ENCODE assay signal across 12 cellular contexts in genomic region chr1:67735220-67735619, GRCh38. TPM values are rescaled to one million over a fixed set of nuclear protein-coding genes. Genes with fewer than 3 reads are reported as not detected.
DNase-seq lines count a peak whose midpoint lies in the region; ATAC-seq and TF ChIP-seq lines count a peak whose summit lies in the region.
"Had no signal": no experiment of that assay in that cellular context is flagged by ENCODE, and none has a peak within 500 bp of the region (broad histone marks: within the 10 kb centered on the region; RNA-seq: fewer than 3 reads in every experiment).

No MANE protein-coding gene starts in this region.

- DNase-seq in SK-N-SH = no peak
- no peak for DNase-seq in MCF 10A (ENCODE audit: unreplicated experiment)
- no peak for DNase-seq in uterus
- no peak for DNase-seq in cortex of kidney (lab: John Stamatoyannopoulos, UW)
- DNase-seq in kidney glomerular epithelial cell (lab: John Stamatoyannopoulos, UW) = no peak
- DNase-seq in AML-193 (lab: John Stamatoyannopoulos, UW) = no peak
- DNase-seq: activated CD4-positive, alpha-beta T cell treated with anti-CD3 and anti-CD28 coated beads for 1 hour; activated naive CD8-positive, alpha-beta T cell treated with anti-CD3 and anti-CD28 coated beads, Interleukin-2, amount 10 ng/mL, durations not matched to agents 7 days and 5 days; stimulated activated CD4-positive, alpha-beta T cell treated with anti-CD3 and anti-CD28 coated beads, Interleukin-2, amount 100 ng/mL, for 24 hours had no signal

- H3K4me1 ChIP-seq in SK-N-SH (ENCODE audit: control insufficient read depth in 1 of 2, insufficient read depth in 2 of 2, low read depth in 1 of 2, low read length in 1 of 2) = peaks cover 15 to 43% of the 10 kb centered on the region in 2 experiments; a peak in 3 of 4 replicates
- H3K4me1 ChIP-seq in muscle layer of duodenum (ENCODE audit: control insufficient read depth in 1 of 2, insufficient read depth in 2 of 2, low read length in 2 of 2) = peaks cover 28 to 30% of the 10 kb centered on the region in 2 donors
- H3K4me1 ChIP-seq in uterus = peaks cover 4 to 17% of the 10 kb centered on the region in 2 donors

- H4K20me1 ChIP-seq in SK-N-SH (ENCODE audit: insufficient read depth) = no peaks in the 10 kb centered on the region

- TF ChIP-seq POLR2A in uterus (IDR thresholded peaks at IDR 0.05) = no peak

- WGBS in SK-N-SH (ENCODE audit: low lambda C conversion rate) = 91% methylated on average over 3 of the region's 3 CpGs

- peak overlapping the region; percentile 80; the same call in 1 of the 2 replicates for H3K4me2 ChIP-seq in SK-N-SH

- H3K36me3 Mint-ChIP-seq in MCF 10A (ENCODE audit: insufficient read depth, unreplicated experiment) = no peaks in the 10 kb centered on the region
- H3K36me3 Mint-ChIP-seq: activated naive CD8-positive, alpha-beta T cell treated with anti-CD3 and anti-CD28 coated beads, Interleukin-2, amount 10 ng/mL, durations not matched to agents 7 days and 5 days had no signal

- TF ChIP-seq CTCF in SK-N-SH (IDR thresholded peaks at IDR 0.05) (no peak), MCF 10A (IDR thresholded peaks at IDR 0.05; ENCODE audit: unreplicated experiment) (no peak), uterus (IDR thresholded peaks at IDR 0.05) (no peak)

- H3K36me3 ChIP-seq in SK-N-SH (replicated peaks in 1 of 2; ENCODE audit: control insufficient read depth in 1 of 2, insufficient read depth in 2 of 2, low read length in 1 of 2) = no peaks in the 10 kb centered on the region
- no peaks in the 10 kb centered on the region for H3K36me3 ChIP-seq in muscle layer of duodenum (ENCODE audit: control insufficient read depth in 1 of 2, insufficient read depth in 2 of 2, low read length in 2 of 2)
- no peaks in the 10 kb centered on the region for H3K36me3 ChIP-seq in uterus

- H3K27ac ChIP-seq in SK-N-SH (ENCODE audit: low read depth in 2 of 2, low read length in 1 of 2) = peak overlapping the region; percentile 82 to 99; a peak in 3 of 4 replicates
- peak overlapping the region; percentile 80 for H3K27ac ChIP-seq in muscle layer of duodenum (ENCODE audit: low read length)
- H3K27ac ChIP-seq in uterus = peak overlapping the region; percentile 70 to 81
- H3K27ac ChIP-seq: 22Rv1 had no signal

- no peak overlapping the region for H3K4me3 Mint-ChIP-seq in MCF 10A (ENCODE audit: unreplicated experiment)

- POLR2A ChIA-PET in SK-N-SH (lab: Yijun Ruan, JAX) = no interaction called here
- POLR2A ChIA-PET in MCF 10A (lab: Yijun Ruan, JAX) = interaction anchor here (0.7 to 7.0 kb wide), 5 partner anchors 8 to 109 kb away, joined by 3 to 56 read pairs (median 4); no protein-coding TSS in a partner anchor

- H3K4me3 ChIP-seq in SK-N-SH (ENCODE audit: low read depth in 2 of 2, low read length in 1 of 2) = no peak overlapping the region; a peak in 1 of 4 replicates
- H3K4me3 ChIP-seq in muscle layer of duodenum (ENCODE audit: low read depth in 1 of 2, low read length in 2 of 2) = no peak overlapping the region
- H3K4me3 ChIP-seq in uterus = no peak overlapping the region

- CTCF ChIA-PET in SK-N-SH (lab: Yijun Ruan, JAX) (interaction anchor here (1.0 kb wide), 1 partner anchor 174 kb away, joined by 3 read pairs; no protein-coding TSS in a partner anchor), MCF 10A (lab: Yijun Ruan, JAX) (interaction anchor here (0.7 to 1.0 kb wide), 2 partner anchors 8 to 14 kb away, joined by 3 read pairs; no protein-coding TSS in a partner anchor)

- peaks cover 34% of the 10 kb centered on the region for H3K4me1 Mint-ChIP-seq in MCF 10A (ENCODE audit: insufficient read depth, unreplicated experiment)

- H3K9me3 ChIP-seq in SK-N-SH = no peaks in the 10 kb centered on the region
- H3K9me3 ChIP-seq in muscle layer of duodenum (ENCODE audit: control insufficient read depth in 1 of 2, low read length in 2 of 2) = no peaks in the 10 kb centered on the region
- no peaks in the 10 kb centered on the region for H3K9me3 ChIP-seq in uterus

- no peak for ATAC-seq in SK-N-SH treated with all-trans-retinoic acid at 6 μM for 48 hours

- TF ChIP-seq EP300 in SK-N-SH (IDR thresholded peaks at IDR 0.05; ENCODE audit: borderline replicate concordance in 1 of 2, low read depth in 1 of 2, low read length in 1 of 2) = no peak

- no peak overlapping the region for H2AFZ ChIP-seq in SK-N-SH (ENCODE audit: low read depth)

- H3K27me3 Mint-ChIP-seq in MCF 10A (ENCODE audit: insufficient read depth, unreplicated experiment) = no peaks in the 10 kb centered on the region

- peak overlapping the region; percentile 56; the same call in 1 of the 2 replicates for H3K9ac ChIP-seq in SK-N-SH

- H3K27me3 ChIP-seq in SK-N-SH (ENCODE audit: insufficient read depth) (no peaks in the 10 kb centered on the region), muscle layer of duodenum (ENCODE audit: low read depth, low read length) (no peaks in the 10 kb centered on the region), uterus (no peaks in the 10 kb centered on the region)

- no peak for TF ChIP-seq RAD21 in SK-N-SH (IDR thresholded peaks at IDR 0.05; ENCODE audit: low read length)

- intact Hi-C loops in MCF 10A (cut with micrococcal nuclease) = no loop called here
- intact Hi-C loops in uterus (cut with DNase I; ENCODE audit: low total_unique reads) = no loop called here

- peaks cover 82% of the 10 kb centered on the region for H3K79me2 ChIP-seq in SK-N-SH (ENCODE audit: insufficient read depth)

- no TSS peak for BruUV-seq in MCF 10A (replicated peaks; lab: Mats Ljungman, UMichigan)

- H3K27ac Mint-ChIP-seq in MCF 10A (ENCODE audit: low read depth, unreplicated experiment) = peak overlapping the region; percentile 96

- H3F3A ChIP-seq in SK-N-SH (replicated peaks; ENCODE audit: insufficient read depth) = peaks cover 25% of the 10 kb centered on the region

- no peaks in the 10 kb centered on the region for H3K9me3 Mint-ChIP-seq in MCF 10A (ENCODE audit: unreplicated experiment)
- H3K9me3 Mint-ChIP-seq: activated naive CD8-positive, alpha-beta T cell treated with anti-CD3 and anti-CD28 coated beads, Interleukin-2, amount 10 ng/mL, durations not matched to agents 7 days and 5 days had no signal

- no peaks in the 10 kb centered on the region for H3K9me2 ChIP-seq in SK-N-SH

TF ChIP-seq in SK-N-SH, 30 proteins besides CTCF, POLR2A, EP300 and RAD21 (continues in another document):
- TF ChIP-seq MAX (IDR thresholded peaks at IDR 0.05; ENCODE audit: low read depth) (no peak), TEAD4 (IDR thresholded peaks at IDR 0.05; ENCODE audit: borderline replicate concordance, insufficient read depth) (no peak), MEF2A (IDR thresholded peaks at IDR 0.05; ENCODE audit: borderline replicate concordance, low read depth) (no peak), RFX5 (IDR thresholded peaks at IDR 0.05; ENCODE audit: low read length) (no peak), NFIC (IDR thresholded peaks at IDR 0.05; ENCODE audit: borderline replicate concordance) (no peak), FOXM1 (IDR thresholded peaks at IDR 0.05; ENCODE audit: low read depth) (no peak), ZBTB33 (IDR thresholded peaks at IDR 0.05; ENCODE audit: borderline replicate concordance, low read depth) (no peak)

TF ChIP-seq in SK-N-SH treated with all-trans-retinoic acid at 6 μM for 48 hours, 23 proteins besides CTCF, POLR2A, EP300 and RAD21 (continues in another document):
- TF ChIP-seq ZNF565 (CRISPR knock-in tag; conservative IDR thresholded peaks at IDR 0.05; ENCODE audit: low read depth) (no peak), ZNF70 (CRISPR knock-in tag; IDR thresholded peaks at IDR 0.05) (no peak), ARNTL (CRISPR knock-in tag; IDR thresholded peaks at IDR 0.05; ENCODE audit: borderline replicate concordance, low read depth) (no peak), ISL1 (CRISPR knock-in tag; IDR thresholded peaks at IDR 0.05) (no peak), POU6F1 (CRISPR knock-in tag; IDR thresholded peaks at IDR 0.05; ENCODE audit: borderline replicate concordance, low read depth) (no peak), RARB (CRISPR knock-in tag; IDR thresholded peaks at IDR 0.05) (no peak), PATZ1 (CRISPR knock-in tag; IDR thresholded peaks at IDR 0.05; ENCODE audit: borderline replicate concordance) (no peak), BACH2 (CRISPR knock-in tag; IDR thresholded peaks at IDR 0.05; ENCODE audit: borderline replicate concordance) (no peak)

RNA-seq across cellular contexts. Expression of gene GADD45A, which starts 50.2 kb away (rescaled TPM):
- 106 and 164 TPM in 2 replicates for polyA plus RNA-seq in SK-N-SH (2012; rRNA removed)
- 138 and 141 TPM in 2 replicates for polyA plus RNA-seq in SK-N-SH (2012; cell fraction: cytosol; rRNA removed)
- polyA plus RNA-seq in SK-N-SH (2012; cell fraction: nucleus; rRNA removed) = 334 and 376 TPM in 2 replicates
- total RNA-seq in MCF 10A (2022) (183 and 225 TPM in 2 replicates), uterus (10 to 100 TPM; 11.1 to 35.6 (median 20.3) TPM)
